ENCODE assay signal across 8 cellular contexts in genomic region chr13:113816248-113816924, GRCh38. TPM values are rescaled to one million over a fixed set of nuclear protein-coding genes. Genes with fewer than 3 reads are reported as not detected.
DNase-seq lines count a peak whose midpoint lies in the region; ATAC-seq and TF ChIP-seq lines count a peak whose summit lies in the region.

No MANE protein-coding gene starts in this region.

- no peaks in the 10 kb centered on the region for H3K36me3 Mint-ChIP-seq in activated T-cell treated with anti-CD3 and anti-CD28 coated beads, Interleukin-2, amount 50 U/mL, for 4 hours (ENCODE audit: insufficient read depth)
- H3K36me3 Mint-ChIP-seq in brain = no peaks in the 10 kb centered on the region
- peaks cover 7% of the 10 kb centered on the region for H3K36me3 Mint-ChIP-seq in stimulated activated effector memory CD8-positive, alpha-beta T cell treated with anti-CD3 and anti-CD28 coated beads, Interleukin-12 subunit alpha, Interleukin-12 subunit beta, amount 100 ng/mL, for 72 hours

- peak overlapping the region; percentile 95 for H3K4me3 Mint-ChIP-seq in activated T-cell treated with anti-CD3 and anti-CD28 coated beads, Interleukin-2, amount 50 U/mL, for 4 hours
- no peak overlapping the region for H3K4me3 Mint-ChIP-seq in brain
- peak overlapping the region; percentile 77 for H3K4me3 Mint-ChIP-seq in stimulated activated effector memory CD8-positive, alpha-beta T cell treated with anti-CD3 and anti-CD28 coated beads, Interleukin-12 subunit alpha, Interleukin-12 subunit beta, amount 100 ng/mL, for 72 hours

- H3K27ac Mint-ChIP-seq in brain = peak overlapping the region; percentile 25 to 97 (median 35)
- H3K27ac Mint-ChIP-seq in stimulated activated effector memory CD8-positive, alpha-beta T cell treated with anti-CD3 and anti-CD28 coated beads, Interleukin-12 subunit alpha, Interleukin-12 subunit beta, amount 100 ng/mL, for 72 hours = peak overlapping the region; percentile 80

- ATAC-seq in activated T-cell treated with anti-CD3 and anti-CD28 coated beads, Interleukin-2, amount 50 U/mL, for 4 hours = no peak
- ATAC-seq in stimulated activated effector memory CD8-positive, alpha-beta T cell treated with anti-CD3 and anti-CD28 coated beads, Interleukin-12 subunit alpha, Interleukin-12 subunit beta, amount 100 ng/mL, for 72 hours = no peak
- ATAC-seq in GM21423 (IDR thresholded peaks at IDR 0.05; ENCODE audit: unreplicated experiment) = no peak

- TF ChIP-seq CTCF in brain (conservative IDR thresholded peaks at IDR 0.05) = no peak

- H3K9me3 Mint-ChIP-seq in activated T-cell treated with anti-CD3 and anti-CD28 coated beads, Interleukin-2, amount 50 U/mL, for 4 hours = no peaks in the 10 kb centered on the region
- peaks cover 0 to 7% (median 0%) of the 10 kb centered on the region in 5 experiments for H3K9me3 Mint-ChIP-seq in brain
- no peaks in the 10 kb centered on the region for H3K9me3 Mint-ChIP-seq in stimulated activated effector memory CD8-positive, alpha-beta T cell treated with anti-CD3 and anti-CD28 coated beads, Interleukin-12 subunit alpha, Interleukin-12 subunit beta, amount 100 ng/mL, for 72 hours

- H3K27me3 Mint-ChIP-seq in activated T-cell treated with anti-CD3 and anti-CD28 coated beads, Interleukin-2, amount 50 U/mL, for 4 hours (ENCODE audit: low read depth) = peaks cover 3% of the 10 kb centered on the region
- peaks cover 3% of the 10 kb centered on the region for H3K27me3 Mint-ChIP-seq in brain

- DNase-seq in activated T-cell treated with anti-CD3 and anti-CD28 coated beads, Interleukin-2, amount 50 U/mL, for 4 hours = no peak
- no peak for DNase-seq in activated T-cell treated with anti-CD3 and anti-CD28 coated beads for 4 hours
- DNase-seq in MV-4-11 (lab: John Stamatoyannopoulos, UW) = peak; percentile 22
- peak in 1 of 2 donors; percentile 53 for DNase-seq in stimulated activated effector memory CD8-positive, alpha-beta T cell treated with anti-CD3 and anti-CD28 coated beads, Interleukin-12 subunit alpha, Interleukin-12 subunit beta, amount 100 ng/mL, for 72 hours (ENCODE audit: low spot score in 2 of 2)
- no peak for DNase-seq in NCI-H187 treated with DMSO at 0.1 percent for 48 hours (lab: John Stamatoyannopoulos, UW)
- DNase-seq in epidermal melanocyte (ENCODE audit: insufficient read length, low spot score) = no peak

- peaks cover 18% of the 10 kb centered on the region for H3K4me1 Mint-ChIP-seq in activated T-cell treated with anti-CD3 and anti-CD28 coated beads, Interleukin-2, amount 50 U/mL, for 4 hours (ENCODE audit: low read depth)
- H3K4me1 Mint-ChIP-seq in brain = peaks cover 26% of the 10 kb centered on the region
- H3K4me1 Mint-ChIP-seq in stimulated activated effector memory CD8-positive, alpha-beta T cell treated with anti-CD3 and anti-CD28 coated beads, Interleukin-12 subunit alpha, Interleukin-12 subunit beta, amount 100 ng/mL, for 72 hours = peaks cover 25% of the 10 kb centered on the region

RNA-seq across cellular contexts. Expression of gene GAS6, which starts 47.5 kb away (rescaled TPM):
- under 1 TPM; 0.61 to 0.84 (median 0.71) TPM for total RNA-seq in activated T-cell treated with anti-CD3 and anti-CD28 coated beads, Interleukin-2, amount 50 U/mL, for 4 hours
- 43.7 TPM for polyA plus RNA-seq in brain (ENCODE audit: insufficient read depth, low read depth, low replicate concordance)

RNA-seq across cellular contexts. Expression of gene TMEM255B, which starts 57.4 kb away (rescaled TPM):
- 1 to 10 TPM; 1.1 to 1.4 (median 1.3) TPM for total RNA-seq in activated T-cell treated with anti-CD3 and anti-CD28 coated beads, Interleukin-2, amount 50 U/mL, for 4 hours
- polyA plus RNA-seq in brain (ENCODE audit: insufficient read depth, low read depth, low replicate concordance) = 20.0 TPM

Comparison
In these comparisons a context has a peak if more than half of its experiments do, and no peak if none do; other contexts are left out.
1. H3K4me3 Mint-ChIP-seq: peak in activated T-cell treated with anti-CD3 and anti-CD28 coated beads, Interleukin-2, amount 50 U/mL, for 4 hours (single experiment) and stimulated activated effector memory CD8-positive, alpha-beta T cell treated with anti-CD3 and anti-CD28 coated beads, Interleukin-12 subunit alpha, Interleukin-12 subunit beta, amount 100 ng/mL, for 72 hours (single experiment); none in brain (0 of 5).